1 cellular context compared by ENCODE assay signal in genomic region chrX:15576019-15576418, GRCh38.
TF ChIP-seq lines count a peak whose summit lies in the region.

No MANE protein-coding gene starts in this region.

TF ChIP-seq in A549, 52 proteins besides CTCF, POLR2A, EP300 and RAD21 (continued from another document):
- TF ChIP-seq FOSB (CRISPR knock-in tag; IDR thresholded peaks at IDR 0.05) (no peak), ZSCAN20 (CRISPR knock-in tag; IDR thresholded peaks at IDR 0.05) (no peak), ZNF302 (CRISPR knock-in tag; IDR thresholded peaks at IDR 0.05) (no peak), EHF (CRISPR knock-in tag; IDR thresholded peaks at IDR 0.05) (no peak), MYC (IDR thresholded peaks at IDR 0.05; ENCODE audit: borderline replicate concordance, low read length) (no peak), SMC3 (IDR thresholded peaks at IDR 0.05) (no peak), BCL3 (IDR thresholded peaks at IDR 0.05) (no peak), EHMT2 (IDR thresholded peaks at IDR 0.05; ENCODE audit: low read depth) (no peak), NPAS2 (CRISPR knock-in tag; IDR thresholded peaks at IDR 0.05; ENCODE audit: borderline replicate concordance) (no peak)
- TF ChIP-seq, protein P1, sequence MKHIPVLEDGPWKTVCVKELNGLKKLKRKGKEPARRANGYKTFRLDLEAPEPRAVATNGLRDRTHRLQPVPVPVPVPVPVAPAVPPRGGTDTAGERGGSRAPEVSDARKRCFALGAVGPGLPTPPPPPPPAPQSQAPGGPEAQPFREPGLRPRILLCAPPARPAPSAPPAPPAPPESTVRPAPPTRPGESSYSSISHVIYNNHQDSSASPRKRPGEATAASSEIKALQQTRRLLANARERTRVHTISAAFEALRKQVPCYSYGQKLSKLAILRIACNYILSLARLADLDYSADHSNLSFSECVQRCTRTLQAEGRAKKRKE (CRISPR knock-in tag; IDR thresholded peaks at IDR 0.05; ENCODE audit: low read depth) = no peak
